ENCODE assay signal across 13 cellular contexts in genomic region chr4:11698846-11699590, GRCh38.
DNase-seq lines count a peak whose midpoint lies in the region; FAIRE-seq and TF ChIP-seq lines count a peak whose summit lies in the region.
"Had no signal": no experiment of that assay in that cellular context is flagged by ENCODE, and none has a peak within 500 bp of the region (broad histone marks: within the 10 kb centered on the region; RNA-seq: fewer than 3 reads in every experiment).

No MANE protein-coding gene starts in this region.

- BruUV-seq in mammary epithelial cell (replicated peaks; lab: Mats Ljungman, UMichigan) = no TSS peak

- DNase-seq in AG04450 (ENCODE audit: low read depth, low spot score) = no peak
- peak; percentile 86 for DNase-seq in LoVo (ENCODE audit: low spot score)
- DNase-seq in mammary epithelial cell = peak; percentile 91
- DNase-seq in keratinocyte (ENCODE audit: low read depth, low spot score) = peak; percentile 78
- DNase-seq in amygdala (lab: John Stamatoyannopoulos, UW) = no peak
- DNase-seq in NCI-H2029 treated with DMSO at 0.1 percent for 48 hours (lab: John Stamatoyannopoulos, UW) = no peak
- DNase-seq in NCI-H2227 treated with DMSO at 0.1 percent for 48 hours (lab: John Stamatoyannopoulos, UW) = no peak
- no peak for DNase-seq in stimulated activated CD4-positive, alpha-beta T cell treated with anti-CD3 and anti-CD28 coated beads, Interleukin-4, amount 100 ng/mL, for 24 hours
- DNase-seq: activated naive CD8-positive, alpha-beta T cell treated with anti-CD3 and anti-CD28 coated beads, Interleukin-2, amount 10 ng/mL, durations not matched to agents 7 days and 5 days; GF-D8; naive thymus-derived CD4-positive, alpha-beta T cell; NCI-H1105; T-helper 9 cell had no signal

- no peaks in the 10 kb centered on the region for H3K79me2 ChIP-seq in mammary epithelial cell (ENCODE audit: insufficient read depth, low read length)
- H3K79me2 ChIP-seq in keratinocyte (ENCODE audit: control insufficient read depth, insufficient read depth, low read length) = no peaks in the 10 kb centered on the region

- H3K9me1 ChIP-seq in keratinocyte (ENCODE audit: control insufficient read depth, extremely low read depth, insufficient read depth, low read length) = no peaks in the 10 kb centered on the region

- H3K36me3 ChIP-seq in mammary epithelial cell (ENCODE audit: insufficient read depth, low read length) (no peaks in the 10 kb centered on the region), keratinocyte (ENCODE audit: control insufficient read depth in 2 of 2, extremely low read depth in 1 of 2, insufficient read depth in 2 of 2, low read length in 2 of 2) (no peaks in the 10 kb centered on the region)

- POLR2A ChIA-PET in AG04450 (lab: Yijun Ruan, JAX) = no interaction called here

- H4K20me1 ChIP-seq in mammary epithelial cell (ENCODE audit: insufficient read depth, low read length) (no peaks in the 10 kb centered on the region), keratinocyte (ENCODE audit: control insufficient read depth, extremely low read depth, insufficient read depth, low read length) (no peaks in the 10 kb centered on the region)

- in situ Hi-C loops in mammary epithelial cell (cut with MboI; ENCODE audit: low sequenced_read_pairs in 2 of 2) = no loop called here

- H3K9me3 ChIP-seq in AG04450 (ENCODE audit: control insufficient read depth, insufficient read depth, low read length) = no peaks in the 10 kb centered on the region
- H3K9me3 ChIP-seq in mammary epithelial cell (replicated peaks; ENCODE audit: insufficient read depth, low read length) = peaks cover 4% of the 10 kb centered on the region
- H3K9me3 ChIP-seq in keratinocyte (ENCODE audit: control insufficient read depth, low read depth, low read length) = peaks cover 2% of the 10 kb centered on the region

- no peak for TF ChIP-seq CTCF in AG04450 (IDR thresholded peaks at IDR 0.05; ENCODE audit: low read depth, low read length)
- TF ChIP-seq CTCF in mammary epithelial cell (conservative IDR thresholded peaks at IDR 0.05 in 1 of 2, IDR thresholded peaks at IDR 0.05 in 1 of 2; ENCODE audit: extremely low read depth in 1 of 2, insufficient read depth in 1 of 2, low read depth in 1 of 2, low read length in 2 of 2) = no peak
- no peak for TF ChIP-seq CTCF in keratinocyte (optimal IDR thresholded peaks at IDR 0.05 in 1 of 3, IDR thresholded peaks at IDR 0.05 in 1 of 3, conservative IDR thresholded peaks at IDR 0.05 in 1 of 3; ENCODE audit: extremely low read depth in 1 of 3, insufficient read depth in 2 of 3, low read length in 3 of 3)

- H2AFZ ChIP-seq in mammary epithelial cell (ENCODE audit: low read depth, low read length) (peak overlapping the region; percentile 45), keratinocyte (ENCODE audit: control insufficient read depth, low read length) (peak overlapping the region; percentile 49)

- H3K9ac ChIP-seq in mammary epithelial cell (ENCODE audit: insufficient read depth, low read length) (peak overlapping the region; percentile 35), keratinocyte (ENCODE audit: control insufficient read depth, extremely low read depth, insufficient read depth, low read length) (peak overlapping the region; percentile 63)

- dilution Hi-C loops in mammary epithelial cell (cut with HindIII; ENCODE audit: low sequenced_read_pairs) = no loop called here
- dilution Hi-C loops in keratinocyte (cut with MboI; ENCODE audit: extremely low pct_ligation_motif_present, low sequenced_read_pairs) = no loop called here

- intact Hi-C loops in mammary epithelial cell (cut with micrococcal nuclease) = loop anchor here (1.0 to 2.0 kb wide), 4 partner anchors 21 to 202 kb away; no protein-coding TSS in a partner anchor

- H3K4me2 ChIP-seq in mammary epithelial cell (ENCODE audit: insufficient read depth, low read depth, low read length) = peak overlapping the region; percentile 77
- peak overlapping the region; percentile 69 for H3K4me2 ChIP-seq in keratinocyte (ENCODE audit: control insufficient read depth, extremely low read depth, insufficient read depth, low read depth, low read length)

- H3K27ac ChIP-seq in AG04450 (ENCODE audit: low read depth, low read length) (peak overlapping the region; percentile 13), mammary epithelial cell (ENCODE audit: insufficient read depth, low read depth, low read length) (peak overlapping the region; percentile 91), keratinocyte (ENCODE audit: control insufficient read depth, insufficient read depth, low read length) (peak overlapping the region; percentile 88)

- peak; percentile 99 for FAIRE-seq in keratinocyte (lab: Jason Lieb, UNC)

- CTCF ChIA-PET in AG04450 (lab: Charles Lee) = no interaction called here
- CTCF ChIA-PET in mammary epithelial cell (lab: Charles Lee; ENCODE audit: low non-redundant PET) = interaction anchor here (0.6 kb wide), 2 partner anchors 48 to 744 kb away, joined by 3 read pairs; no protein-coding TSS in a partner anchor

- under 1% methylated on average over 5 of the region's 5 CpGs for WGBS in mammary epithelial cell (ENCODE audit: low coverage, missing lambda C conversion rate)

- H3K4me1 ChIP-seq in mammary epithelial cell (ENCODE audit: insufficient read depth, low read length) (peaks cover 56% of the 10 kb centered on the region), keratinocyte (ENCODE audit: control insufficient read depth, extremely low read depth, insufficient read depth, low read length) (peaks cover 67% of the 10 kb centered on the region)

- no peaks in the 10 kb centered on the region for H3K27me3 ChIP-seq in AG04450 (ENCODE audit: control insufficient read depth, insufficient read depth, low read length)
- H3K27me3 ChIP-seq in mammary epithelial cell (ENCODE audit: insufficient read depth, low read length) = no peaks in the 10 kb centered on the region
- no peaks in the 10 kb centered on the region for H3K27me3 ChIP-seq in keratinocyte (ENCODE audit: control insufficient read depth, extremely low read depth, insufficient read depth, low read length)

- H3K4me3 ChIP-seq in AG04450 (ENCODE audit: low read depth, low read length) (no peak overlapping the region), mammary epithelial cell (replicated peaks in 1 of 3; ENCODE audit: insufficient read depth in 1 of 3, low read depth in 2 of 3, low read length in 3 of 3) (no peak overlapping the region), keratinocyte (ENCODE audit: control insufficient read depth in 2 of 3, extremely low read depth in 1 of 3, insufficient read depth in 2 of 3, low read depth in 1 of 3, low read length in 3 of 3) (no peak overlapping the region)

Comparison
In these comparisons a context has a peak if more than half of its experiments do, and no peak if none do; other contexts are left out.
1. DNase-seq: peak in LoVo (single experiment), mammary epithelial cell (single experiment) and keratinocyte (single experiment); none in AG04450 (single experiment), amygdala (0 of 56), NCI-H2029 treated with DMSO at 0.1 percent for 48 hours (single experiment), NCI-H2227 treated with DMSO at 0.1 percent for 48 hours (single experiment) and stimulated activated CD4-positive, alpha-beta T cell treated with anti-CD3 and anti-CD28 coated beads, Interleukin-4, amount 100 ng/mL, for 24 hours (single experiment).
2. H3K27ac ChIP-seq: peak in every context shown above with its lines; median percentile 91 in mammary epithelial cell; 88 in keratinocyte; 13 in AG04450.